13 cellular contexts compared by ENCODE assay signal in the genomic region with DNA sequence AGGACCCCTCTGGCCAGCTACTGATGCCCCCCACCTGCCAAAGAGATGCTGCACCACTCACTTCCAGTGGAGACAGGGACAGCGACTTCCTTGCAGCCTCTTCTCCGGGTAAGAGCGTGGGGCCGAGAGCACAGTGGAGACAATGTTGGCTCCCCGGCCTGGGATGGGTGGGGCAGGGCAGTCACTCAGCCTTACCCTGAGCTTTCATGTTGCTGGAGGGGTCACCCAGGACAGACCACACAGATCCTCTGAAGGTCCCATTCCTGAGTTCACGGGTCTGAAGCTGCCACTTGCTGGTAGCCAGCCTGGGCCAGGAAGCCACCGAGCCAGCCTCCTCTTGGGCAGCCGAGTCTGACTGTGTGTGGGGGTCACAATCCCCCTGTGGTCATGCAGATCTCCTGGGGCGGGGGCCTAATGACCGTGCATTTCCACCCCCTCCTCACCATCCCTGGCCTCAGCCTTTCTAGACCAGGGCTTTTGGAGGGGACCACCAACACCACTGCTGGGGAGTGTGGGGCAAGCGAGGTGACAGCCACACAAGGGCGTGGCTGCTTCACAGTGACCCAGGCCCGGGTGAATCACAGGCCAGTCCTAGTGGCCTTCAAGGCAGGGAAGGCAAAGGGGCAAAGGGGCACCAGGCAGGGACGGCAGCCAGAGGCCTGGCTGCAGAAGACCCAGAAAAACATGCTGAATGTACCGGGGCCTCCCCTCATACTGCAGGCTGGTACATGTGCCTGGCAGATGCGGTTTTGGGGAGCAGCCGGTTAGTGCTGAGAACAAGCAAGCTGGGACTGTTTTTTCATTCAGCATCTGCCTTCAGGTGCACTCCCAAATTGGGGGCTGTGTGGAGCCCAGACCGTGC. TPM values are rescaled to one million over a fixed set of nuclear protein-coding genes. Genes with fewer than 3 reads are reported as not detected.
DNase-seq lines count a peak whose midpoint lies in the region; ATAC-seq and TF ChIP-seq lines count a peak whose summit lies in the region.
"Had no signal": no experiment of that assay in that cellular context is flagged by ENCODE, and none has a peak within 500 bp of the region (broad histone marks: within the 10 kb centered on the region; RNA-seq: fewer than 3 reads in every experiment).

No MANE protein-coding gene starts in this region.

- 52 to 68% (median 58%) methylated on average over 10 to 18 of the region's 18 CpGs for WGBS in heart left ventricle, 4 donors
- WGBS in lower leg skin, 2 donors = 45 to 51% methylated on average over 15 to 17 of the region's 18 CpGs

- H3K9me3 ChIP-seq in BLaER1 treated with 17β-estradiol and CSF1 and Interleukin-3, amounts not matched to agents 10 nM and 100 nM (replicated peaks in 1 of 11) = no peaks in the 10 kb centered on the region
- no peaks in the 10 kb centered on the region for H3K9me3 ChIP-seq in heart left ventricle
- H3K9me3 ChIP-seq: SJCRH30 had no signal

- H3K4me3 Mint-ChIP-seq in WTC11 = no peak overlapping the region
- H3K4me3 Mint-ChIP-seq in progenitor cell of endocrine pancreas (ENCODE audit: low read depth) = no peak overlapping the region
- H3K4me3 Mint-ChIP-seq: B cell had no signal

- H3K9ac ChIP-seq in BLaER1 treated with 17β-estradiol and CSF1 and Interleukin-3, amounts not matched to agents 10 nM and 100 nM = peak overlapping the region in 10 of 11 experiments; percentile 14 to 61 (median 50); a peak in 11 of 22 replicates

- peaks cover 13% of the 10 kb centered on the region; the same call in 1 of the 2 replicates for H3K36me3 Mint-ChIP-seq in WTC11
- peaks cover 1% of the 10 kb centered on the region for H3K36me3 Mint-ChIP-seq in progenitor cell of endocrine pancreas (ENCODE audit: insufficient read depth)

- peaks cover 0 to 56% (median 38%) of the 10 kb centered on the region in 11 experiments; a peak in 16 of 22 replicates for H4K20me1 ChIP-seq in BLaER1 treated with 17β-estradiol and CSF1 and Interleukin-3, amounts not matched to agents 10 nM and 100 nM

- H3K27me3 ChIP-seq in BLaER1 treated with 17β-estradiol and CSF1 and Interleukin-3, amounts not matched to agents 10 nM and 100 nM = no peaks in the 10 kb centered on the region
- no peaks in the 10 kb centered on the region for H3K27me3 ChIP-seq in heart left ventricle
- H3K27me3 ChIP-seq: SJCRH30 had no signal

- H3K36me3 ChIP-seq in BLaER1 treated with 17β-estradiol and CSF1 and Interleukin-3, amounts not matched to agents 10 nM and 100 nM = peaks cover 39 to 50% (median 42%) of the 10 kb centered on the region in 11 experiments
- peaks cover 0 to 38% (median 32%) of the 10 kb centered on the region in 9 donors for H3K36me3 ChIP-seq in heart left ventricle

- H3K27ac Mint-ChIP-seq in WTC11 = no peak overlapping the region
- peak overlapping the region; percentile 24 for H3K27ac Mint-ChIP-seq in progenitor cell of endocrine pancreas
- H3K27ac Mint-ChIP-seq: B cell had no signal

- CTCF ChIA-PET in WTC11 (lab: Charles Lee) = interaction anchor here (0.6 to 4.5 kb wide), 11 partner anchors 8 to 292 kb away, joined by 3 to 51 read pairs (median 4); partner anchors contain the start of genes MBTPS1 and TAF1C

- H3K4me3 ChIP-seq in BLaER1 treated with 17β-estradiol and CSF1 and Interleukin-3, amounts not matched to agents 10 nM and 100 nM = no peak overlapping the region
- peak overlapping the region in 1 of 12 donors; percentile 1 for H3K4me3 ChIP-seq in heart left ventricle
- H3K4me3 ChIP-seq in lower leg skin (ENCODE audit: low read depth, poor library complexity, severe bottlenecking) = no peak overlapping the region
- H3K4me3 ChIP-seq: SJCRH30 had no signal

- peaks cover 9 to 20% (median 14%) of the 10 kb centered on the region in 10 experiments for H3K4me1 ChIP-seq in BLaER1 treated with 17β-estradiol and CSF1 and Interleukin-3, amounts not matched to agents 10 nM and 100 nM
- H3K4me1 ChIP-seq in heart left ventricle = peaks cover 7 to 63% (median 36%) of the 10 kb centered on the region in 12 donors
- H3K4me1 ChIP-seq: SJCRH30 had no signal

- TF ChIP-seq CTCF in WTC11 (IDR thresholded peaks at IDR 0.05) (no peak), heart left ventricle (IDR thresholded peaks at IDR 0.05) (no peak), progenitor cell of endocrine pancreas (IDR thresholded peaks at IDR 0.05; ENCODE audit: unreplicated experiment) (no peak), lower leg skin (IDR thresholded peaks at IDR 0.05) (no peak)

- H3K9me3 Mint-ChIP-seq in WTC11 (no peaks in the 10 kb centered on the region), progenitor cell of endocrine pancreas (ENCODE audit: low read depth) (no peaks in the 10 kb centered on the region)

- H3K4me2 ChIP-seq in BLaER1 treated with 17β-estradiol and CSF1 and Interleukin-3, amounts not matched to agents 10 nM and 100 nM = peak overlapping the region in 10 of 11 experiments; percentile 47 to 83 (median 68); a peak in 12 of 22 replicates

- H3K27me3 Mint-ChIP-seq in WTC11 (ENCODE audit: low read depth) = no peaks in the 10 kb centered on the region
- H3K27me3 Mint-ChIP-seq in progenitor cell of endocrine pancreas = no peaks in the 10 kb centered on the region

- intact Hi-C loops in heart left ventricle (cut with DNase I) = loop anchor here in 6 of 10 donors (2.0 to 10.0 kb wide), 7 partner anchors 89 to 222 kb away; partner anchors contain the start of genes NECAB2 (in 1 of the 6) and OSGIN1 (in 1 of the 6)
- intact Hi-C loops in lower leg skin (cut with DNase I; ENCODE audit: low total_unique reads) = loop anchor here (5.0 kb wide), 1 partner anchor 229 kb away; no protein-coding TSS in a partner anchor
- intact Hi-C loops in head of caudate nucleus (cut with DNase I) = no loop called here

- H3K4me1 Mint-ChIP-seq in WTC11 = no peaks in the 10 kb centered on the region
- peaks cover 4% of the 10 kb centered on the region for H3K4me1 Mint-ChIP-seq in progenitor cell of endocrine pancreas (ENCODE audit: low read depth)

- TF ChIP-seq POLR2A in heart left ventricle (IDR thresholded peaks at IDR 0.05) (no peak), lower leg skin (IDR thresholded peaks at IDR 0.05) (no peak)

- POLR2A ChIA-PET in WTC11 (lab: Charles Lee) = no interaction called here

- H3K27ac ChIP-seq in BLaER1 treated with 17β-estradiol and CSF1 and Interleukin-3, amounts not matched to agents 10 nM and 100 nM = peak overlapping the region in 10 of 11 experiments; percentile 15 to 65 (median 55); a peak in 15 of 22 replicates
- H3K27ac ChIP-seq in heart left ventricle = peak overlapping the region; percentile 35 to 89 (median 82)
- H3K27ac ChIP-seq: SJCRH30 had no signal

- DNase-seq in WTC11 (ENCODE audit: low spot score) (no peak), heart left ventricle (peak in 1 of 5 donors; percentile 38), progenitor cell of endocrine pancreas (ENCODE audit: low spot score, unreplicated experiment) (no peak), lower leg skin (ENCODE audit: low spot score in 2 of 2) (no peak), DMS153 (lab: John Stamatoyannopoulos, UW) (no peak), head of caudate nucleus (no peak)
- no peak for DNase-seq in activated CD4-positive, CD25-positive, alpha-beta regulatory T cell (lab: John Stamatoyannopoulos, UW)
- DNase-seq: activated CD8-positive, alpha-beta memory T cell treated with anti-CD3 and anti-CD28 coated beads for 24 hours had no signal

- ATAC-seq in WTC11 (0 out of 2 replicates have a peak, but pooled peaks have one; percentile 6), heart left ventricle (peak in 3 of 4 donors; percentile 1 to 33 (median 25))

TF ChIP-seq in WTC11, 78 proteins besides CTCF, POLR2A, EP300 and RAD21:
- TF ChIP-seq CREB1 (CRISPR knock-in tag; IDR thresholded peaks at IDR 0.05) (no peak), FOXP1 (CRISPR knock-in tag; IDR thresholded peaks at IDR 0.05; ENCODE audit: borderline replicate concordance) (0 out of 2 replicates have a peak, but pooled peaks have one; percentile 11)
TF ChIP-seq in WTC11: peak in this region for 1.

RNA-seq across cellular contexts. Expression of gene TAF1C, which starts 10.4 kb away (rescaled TPM):
- total RNA-seq in WTC11 (2021) (71.2 to 89.7 TPM (median 74.7 TPM) in 3 replicates), heart left ventricle (10 to 100 TPM; 16.3 to 24.3 (median 21.8) TPM), progenitor cell of endocrine pancreas (87.1 and 94.7 TPM in 2 replicates), lower leg skin (10 to 100 TPM; 35.8 to 41.8 (median 36.5) TPM)
- 10 to 100 TPM; 22.6 to 34.4 TPM for polyA plus RNA-seq in heart left ventricle

RNA-seq across cellular contexts. Expression of gene ADAD2, which starts 14.5 kb away (rescaled TPM):
- total RNA-seq in WTC11 (2021) = 0.71 to 1.6 TPM (median 1.4 TPM) in 3 replicates
- 1 to 10 TPM in 2 of 9 donors, under 1 TPM in 4, not detected in 3; 0.21 to 1.3 (median 0.58) TPM for total RNA-seq in heart left ventricle
- 1 to 10 TPM in 1 of 2 donors, under 1 TPM in 1; 0.36 to 1.2 TPM for polyA plus RNA-seq in heart left ventricle
- not detected in 2 replicates for total RNA-seq in progenitor cell of endocrine pancreas
- 1 to 10 TPM in 1 of 4 donors, under 1 TPM in 1, not detected in 2; 0.96 to 1.2 TPM for total RNA-seq in lower leg skin
- total RNA-seq: B cell, fibroblast of villous mesenchyme, myocyte had no signal

RNA-seq across cellular contexts. Expression of gene DNAAF1, which starts 31.3 kb away (rescaled TPM):
- 0.09 to 0.62 TPM (median 0.20 TPM) in 3 replicates for total RNA-seq in WTC11 (2021)
- total RNA-seq in heart left ventricle = under 1 TPM in 3 of 9 donors, not detected in 6; 0.20 to 0.32 (median 0.25) TPM
- polyA plus RNA-seq in heart left ventricle = under 1 TPM; 0.15 to 0.38 TPM
- total RNA-seq in progenitor cell of endocrine pancreas = 1.4 and 1.8 TPM in 2 replicates
- 1 to 10 TPM in 1 of 4 donors, under 1 TPM in 1, not detected in 2; 0.71 to 1.0 TPM for total RNA-seq in lower leg skin
- total RNA-seq: fibroblast of villous mesenchyme, myocyte had no signal

RNA-seq across cellular contexts. Expression of gene HSDL1, which starts 31.4 kb away (rescaled TPM):
- 48.6 to 58.1 TPM (median 53.4 TPM) in 3 replicates for total RNA-seq in WTC11 (2021)
- total RNA-seq in heart left ventricle = 10 to 100 TPM; 15.8 to 46.8 (median 23.4) TPM
- 10 to 100 TPM; 12.8 to 16.1 TPM for polyA plus RNA-seq in heart left ventricle
- total RNA-seq in progenitor cell of endocrine pancreas = 43.8 and 47.7 TPM in 2 replicates
- total RNA-seq in lower leg skin = 10 to 100 TPM in 3 of 4 donors, 1 to 10 TPM in 1; 8.0 to 14.2 (median 12.0) TPM

RNA-seq across cellular contexts. Expression of gene MBTPS1, which starts 59.7 kb away (rescaled TPM):
- 45.1 to 47.4 TPM (median 46.9 TPM) in 3 replicates for total RNA-seq in WTC11 (2021)
- total RNA-seq in heart left ventricle = 10 to 100 TPM; 57.3 to 91.4 (median 68.6) TPM
- 10 to 100 TPM; 37.2 to 54.2 TPM for polyA plus RNA-seq in heart left ventricle
- total RNA-seq in progenitor cell of endocrine pancreas = 94.7 and 98.9 TPM in 2 replicates
- 10 to 100 TPM; 57.0 to 98.8 (median 81.4) TPM for total RNA-seq in lower leg skin
